23 cellular contexts compared by ENCODE assay signal in the genomic region with DNA sequence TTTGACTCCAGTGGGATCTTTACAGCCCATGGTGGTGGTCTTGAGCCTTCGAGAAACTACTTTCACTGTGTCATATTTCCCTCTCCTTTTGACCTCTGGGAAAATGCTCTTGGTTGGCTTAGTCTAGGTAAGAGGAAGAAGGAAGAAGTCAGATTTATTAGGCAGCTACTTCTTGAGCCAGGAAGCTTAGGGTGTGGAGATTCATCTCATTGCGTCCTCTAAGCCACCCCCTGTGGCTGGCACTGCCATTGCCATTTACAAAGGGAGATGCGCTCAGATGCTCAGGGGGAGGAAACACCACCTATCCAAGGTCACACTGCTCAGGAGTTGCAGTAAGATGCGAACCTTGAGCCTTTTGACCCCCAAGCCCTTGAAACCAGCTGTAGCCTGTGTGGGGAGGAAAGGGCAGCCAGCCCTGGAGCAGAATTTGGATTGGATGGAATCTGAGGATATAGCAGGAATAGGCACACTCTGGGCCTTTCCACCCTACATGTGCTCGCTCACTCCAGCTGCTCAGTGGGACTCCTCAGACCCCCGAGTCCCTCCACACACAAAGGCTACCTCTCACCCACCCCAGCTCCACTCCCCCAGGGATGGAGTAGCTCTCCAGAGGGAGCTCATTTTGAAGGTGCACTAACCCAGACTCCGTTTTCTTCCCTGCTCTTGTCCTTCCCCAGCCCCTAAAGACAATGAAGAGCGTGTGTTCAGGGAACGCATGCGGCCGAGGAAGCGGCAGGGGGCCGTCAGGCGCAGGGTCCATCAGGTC.
DNase-seq lines count a peak whose midpoint lies in the region; ATAC-seq and TF ChIP-seq lines count a peak whose summit lies in the region.
"Had no signal": no experiment of that assay in that cellular context is flagged by ENCODE, and none has a peak within 500 bp of the region (broad histone marks: within the 10 kb centered on the region; RNA-seq: fewer than 3 reads in every experiment).

No MANE protein-coding gene starts in this region.

- peak overlapping the region; percentile 15 for H2BK5ac ChIP-seq in neuronal stem cell (ENCODE audit: low read length)

- peaks cover under 1 to 30% (median 11%) of the 10 kb centered on the region in 4 donors for H3K36me3 ChIP-seq in esophagus muscularis mucosa
- no peaks in the 10 kb centered on the region for H3K36me3 ChIP-seq in neuronal stem cell (replicated peaks in 1 of 2; ENCODE audit: control insufficient read depth in 2 of 2, insufficient read depth in 2 of 2, low read length in 2 of 2)
- H3K36me3 ChIP-seq in gastrocnemius medialis, result no peaks in the 10 kb centered on the region

- no peak overlapping the region for H3K14ac ChIP-seq in neuronal stem cell (ENCODE audit: low read length)

- no peak overlapping the region for H2BK120ac ChIP-seq in neuronal stem cell (ENCODE audit: low read depth, low read length)

- H3K79me1 ChIP-seq in neuronal stem cell (ENCODE audit: low read depth, low read length), result no peaks in the 10 kb centered on the region

- ATAC-seq in HG03135 (IDR thresholded peaks at IDR 0.05; ENCODE audit: unreplicated experiment) (no peak), HG03354 (IDR thresholded peaks at IDR 0.05; ENCODE audit: poor library complexity, severe bottlenecking, unreplicated experiment) (no peak), gastrocnemius medialis (no peak)
- ATAC-seq: CD8-positive, alpha-beta T cell; HCT116; HepG2; K562; PC-3 had no signal

- TF ChIP-seq CTCF in esophagus muscularis mucosa (IDR thresholded peaks at IDR 0.05) (no peak), gastrocnemius medialis (IDR thresholded peaks at IDR 0.05 in 4 of 5, conservative IDR thresholded peaks at IDR 0.05 in 1 of 5) (no peak)

- DNase-seq in activated CD8-positive, alpha-beta memory T cell treated with anti-CD3 and anti-CD28 coated beads for 24 hours, result peak; percentile 43
- DNase-seq in activated CD8-positive, alpha-beta memory T cell treated with anti-CD3 and anti-CD28 coated beads, Interleukin-2, amount 50 U/mL, for 48 hours, result no peak
- DNase-seq in esophagus muscularis mucosa (ENCODE audit: extremely low spot score) (peak; percentile 75), neuronal stem cell (ENCODE audit: low spot score) (no peak), gastrocnemius medialis (no peak)
- no peak for DNase-seq in stimulated activated CD4-positive, alpha-beta T cell treated with anti-CD3 and anti-CD28 coated beads, Interleukin-2, amount 100 ng/mL, for 24 hours
- DNase-seq: Caco-2; CD8-positive, alpha-beta T cell; Kasumi-1; NCI-H1092 treated with DMSO at 0.1 percent for 48 hours; NCI-H1436; NCI-H187 treated with DMSO at 0.1 percent for 48 hours; NCI-H446; NCI-H526; NK-92 treated with Interleukin-12 subunit alpha and Interleukin-12 subunit beta, amount 100 ng/mL, for 24 hours; PC-3 had no signal

- no peak overlapping the region for H3K4ac ChIP-seq in neuronal stem cell (ENCODE audit: low read length)

- H3K9me3 ChIP-seq in esophagus muscularis mucosa (no peaks in the 10 kb centered on the region), neuronal stem cell (replicated peaks in 1 of 2; ENCODE audit: control insufficient read depth in 2 of 2, insufficient read depth in 1 of 2, low read depth in 1 of 2, low read length in 2 of 2) (no peaks in the 10 kb centered on the region), gastrocnemius medialis (no peaks in the 10 kb centered on the region)
- H3K9me3 ChIP-seq: Caco-2 had no signal

- H3K27me3 ChIP-seq in esophagus muscularis mucosa (no peaks in the 10 kb centered on the region), neuronal stem cell (ENCODE audit: control insufficient read depth in 3 of 3, insufficient read depth in 3 of 3, low read depth in 1 of 3, low read length in 3 of 3) (no peaks in the 10 kb centered on the region), gastrocnemius medialis (no peaks in the 10 kb centered on the region)

- TF ChIP-seq EP300 in esophagus muscularis mucosa (IDR thresholded peaks at IDR 0.05), result no peak

- no peak overlapping the region for H2AFZ ChIP-seq in neuronal stem cell (ENCODE audit: low read length)

- intact Hi-C loops in esophagus muscularis mucosa (cut with DNase I) (no loop called here), gastrocnemius medialis (cut with DNase I; ENCODE audit: low total_unique reads) (no loop called here)

- H2AK5ac ChIP-seq in neuronal stem cell (ENCODE audit: low read depth, low read length), result no peak overlapping the region

- H3K27ac ChIP-seq in esophagus muscularis mucosa (replicated peaks in 1 of 4) (no peak overlapping the region), neuronal stem cell (replicated peaks; ENCODE audit: low read length) (no peak overlapping the region), gastrocnemius medialis (no peak overlapping the region)
- H3K27ac ChIP-seq: 22Rv1, C4-2B had no signal

- in situ Hi-C loops in gastrocnemius medialis (cut with MboI; ENCODE audit: low sequenced_read_pairs in 4 of 4), result loop anchor here (25.0 kb wide), 1 partner anchor 661 kb away; no protein-coding TSS in a partner anchor

- H3K9ac ChIP-seq in neuronal stem cell (ENCODE audit: low read depth, low read length, poor library complexity), result no peak overlapping the region

- no peak overlapping the region for H4K8ac ChIP-seq in neuronal stem cell (ENCODE audit: low read depth, low read length)

- TF ChIP-seq POLR2A in esophagus muscularis mucosa (IDR thresholded peaks at IDR 0.05; ENCODE audit: low read depth) (no peak), gastrocnemius medialis (IDR thresholded peaks at IDR 0.05) (no peak)

- no peak overlapping the region for H2BK12ac ChIP-seq in neuronal stem cell (ENCODE audit: low read length)

- H3K4me1 ChIP-seq in esophagus muscularis mucosa (no peaks in the 10 kb centered on the region), neuronal stem cell (ENCODE audit: control insufficient read depth in 2 of 2, insufficient read depth in 1 of 2, low read depth in 1 of 2, low read length in 2 of 2) (no peaks in the 10 kb centered on the region), gastrocnemius medialis (no peaks in the 10 kb centered on the region)
- H3K4me1 ChIP-seq: Caco-2 had no signal

- H3K4me3 ChIP-seq in esophagus muscularis mucosa (no peak overlapping the region), neuronal stem cell (ENCODE audit: low read length in 2 of 2) (no peak overlapping the region), gastrocnemius medialis (no peak overlapping the region)
- H3K4me3 ChIP-seq: K562 had no signal

- WGBS in esophagus muscularis mucosa, result 96% methylated on average over 14 of the region's 14 CpGs
- no CpG with 5 or more reads among the region's 14 CpGs for WGBS in neuronal stem cell (ENCODE audit: extremely low coverage in 2 of 2, insufficient read length in 2 of 2, insufficient replicate concordance in 1 of 2), 2 donors

- H3K23ac ChIP-seq in neuronal stem cell (ENCODE audit: low read depth, low read length, poor library complexity), result no peak overlapping the region

- H3K4me2 ChIP-seq in neuronal stem cell (ENCODE audit: insufficient read depth, low read length, poor library complexity, severe bottlenecking), result no peak overlapping the region

- no peak overlapping the region for H4K91ac ChIP-seq in neuronal stem cell (ENCODE audit: low read depth, low read length, poor library complexity)

- H3K18ac ChIP-seq in neuronal stem cell (ENCODE audit: low read length), result peak overlapping the region; percentile 12

- H2BK15ac ChIP-seq in neuronal stem cell (ENCODE audit: low read length), result no peak overlapping the region

Comparison
In these comparisons a context has a peak if more than half of its experiments do, and no peak if none do; other contexts are left out.
1. DNase-seq: peak in activated CD8-positive, alpha-beta memory T cell treated with anti-CD3 and anti-CD28 coated beads for 24 hours (single experiment) and esophagus muscularis mucosa (single experiment); none in activated CD8-positive, alpha-beta memory T cell treated with anti-CD3 and anti-CD28 coated beads, Interleukin-2, amount 50 U/mL, for 48 hours (single experiment), neuronal stem cell (single experiment), stimulated activated CD4-positive, alpha-beta T cell treated with anti-CD3 and anti-CD28 coated beads, Interleukin-2, amount 100 ng/mL, for 24 hours (0 of 2) and gastrocnemius medialis (0 of 2).